Comparison of ENCODE assay signal across 15 cellular contexts in the genomic region with DNA sequence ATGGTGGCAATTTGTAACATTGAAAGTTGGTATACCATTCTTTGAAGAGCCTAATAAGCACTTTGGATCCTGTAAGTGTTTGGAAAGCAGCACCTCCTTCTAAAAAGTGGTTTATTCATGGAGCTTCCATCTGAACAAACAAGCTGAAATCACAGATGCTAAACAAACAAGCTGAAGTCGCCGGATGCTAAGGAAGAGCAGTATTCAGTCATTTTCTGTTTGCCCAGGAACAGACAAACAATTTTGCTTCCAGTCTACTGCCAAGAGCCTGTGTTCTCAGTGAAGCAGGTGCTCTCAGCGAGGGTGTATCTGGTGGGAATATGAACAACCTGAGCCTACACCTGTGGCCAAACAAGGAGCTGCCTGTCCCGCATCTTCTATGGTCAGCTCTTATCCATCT. TPM values are rescaled to one million over a fixed set of nuclear protein-coding genes. Genes with fewer than 3 reads are reported as not detected.
DNase-seq lines count a peak whose midpoint lies in the region; ATAC-seq and TF ChIP-seq lines count a peak whose summit lies in the region.
"Had no signal": no experiment of that assay in that cellular context is flagged by ENCODE, and none has a peak within 500 bp of the region (broad histone marks: within the 10 kb centered on the region; RNA-seq: fewer than 3 reads in every experiment).

No MANE protein-coding gene starts in this region.

- no peak overlapping the region for H3K27ac ChIP-seq in left lung
- H3K27ac ChIP-seq: RWPE1, testis had no signal

- peak; percentile 46 for DNase-seq in DMS79 treated with DMSO at 0.1 percent for 48 hours (lab: John Stamatoyannopoulos, UW)
- peak; percentile 81 for DNase-seq in NCI-H187 treated with DMSO at 0.1 percent for 48 hours (lab: John Stamatoyannopoulos, UW)
- DNase-seq in NCI-H69 (lab: John Stamatoyannopoulos, UW): peak; percentile 94
- no peak for DNase-seq in sciatic nerve (ENCODE audit: low spot score)
- DNase-seq in left lung: no peak
- DNase-seq in activated CD4-positive, alpha-beta T cell treated with anti-CD3 and anti-CD28 coated beads for 36 hours: no peak
- no peak for DNase-seq in amygdala (lab: John Stamatoyannopoulos, UW)
- DNase-seq: activated naive CD8-positive, alpha-beta T cell treated with anti-CD3 and anti-CD28 coated beads, Interleukin-2, amount 50 U/mL, for 24 hours; Kasumi-1; nucleus accumbens; stimulated activated CD4-positive, alpha-beta T cell treated with anti-CD3 and anti-CD28 coated beads, Interleukin-15, amount 100 ng/mL, for 24 hours; testis had no signal

- CTCF ChIA-PET in activated CD4-positive, alpha-beta T cell treated with anti-CD3 and anti-CD28 coated beads for 36 hours (lab: Charles Lee): interaction anchor here (0.7 to 1.0 kb wide), 2 partner anchors 152 to 203 kb away, joined by 3 read pairs; no protein-coding TSS in a partner anchor

- no peaks in the 10 kb centered on the region for H3K9me3 ChIP-seq in left lung
- H3K9me3 ChIP-seq: testis had no signal

- no peak for TF ChIP-seq CTCF in left lung (IDR thresholded peaks at IDR 0.05)

- H3K4me1 ChIP-seq in left lung: no peaks in the 10 kb centered on the region
- H3K4me1 ChIP-seq: testis had no signal

- no peaks in the 10 kb centered on the region for H3K27me3 ChIP-seq in left lung
- H3K27me3 ChIP-seq: testis had no signal

- no peaks in the 10 kb centered on the region for H3K36me3 ChIP-seq in left lung

- H3K4me1 Mint-ChIP-seq in activated CD4-positive, alpha-beta T cell treated with anti-CD3 and anti-CD28 coated beads for 36 hours: no peaks in the 10 kb centered on the region
- H3K4me1 Mint-ChIP-seq: activated naive CD8-positive, alpha-beta T cell treated with anti-CD3 and anti-CD28 coated beads, Interleukin-2, amount 50 U/mL, for 24 hours; activated T-helper 17 cell treated with anti-CD3 and anti-CD28 coated beads, Interleukin-2, amount 50 U/mL, for 72 hours had no signal

- intact Hi-C loops in sciatic nerve (cut with DNase I) (no loop called here), left lung (cut with DNase I) (no loop called here)
- intact Hi-C loops in activated CD4-positive, alpha-beta T cell treated with anti-CD3 and anti-CD28 coated beads for 36 hours (cut with DNase I, micrococcal nuclease): no loop called here

- no peak overlapping the region for H3K4me3 ChIP-seq in left lung
- H3K4me3 ChIP-seq: testis had no signal

- H3K27ac Mint-ChIP-seq in activated CD4-positive, alpha-beta T cell treated with anti-CD3 and anti-CD28 coated beads for 36 hours: no peak overlapping the region
- H3K27ac Mint-ChIP-seq: activated naive CD8-positive, alpha-beta T cell treated with anti-CD3 and anti-CD28 coated beads, Interleukin-2, amount 50 U/mL, for 24 hours; activated T-helper 17 cell treated with anti-CD3 and anti-CD28 coated beads, Interleukin-2, amount 50 U/mL, for 72 hours had no signal

- ATAC-seq in sciatic nerve: peak; percentile 52
- no peak for ATAC-seq in left lung
- ATAC-seq in activated CD4-positive, alpha-beta T cell treated with anti-CD3 and anti-CD28 coated beads for 36 hours: no peak
- ATAC-seq: activated naive CD8-positive, alpha-beta T cell treated with anti-CD3 and anti-CD28 coated beads, Interleukin-2, amount 50 U/mL, for 24 hours; activated T-helper 17 cell treated with anti-CD3 and anti-CD28 coated beads, Interleukin-2, amount 50 U/mL, for 72 hours had no signal

- no peak overlapping the region for H3K4me3 Mint-ChIP-seq in activated CD4-positive, alpha-beta T cell treated with anti-CD3 and anti-CD28 coated beads for 36 hours
- H3K4me3 Mint-ChIP-seq: activated naive CD8-positive, alpha-beta T cell treated with anti-CD3 and anti-CD28 coated beads, Interleukin-2, amount 50 U/mL, for 24 hours; activated T-helper 17 cell treated with anti-CD3 and anti-CD28 coated beads, Interleukin-2, amount 50 U/mL, for 72 hours had no signal

- no peaks in the 10 kb centered on the region for H3K9me3 Mint-ChIP-seq in activated CD4-positive, alpha-beta T cell treated with anti-CD3 and anti-CD28 coated beads for 36 hours (ENCODE audit: low read depth)
- H3K9me3 Mint-ChIP-seq: activated naive CD8-positive, alpha-beta T cell treated with anti-CD3 and anti-CD28 coated beads, Interleukin-2, amount 50 U/mL, for 24 hours; activated T-helper 17 cell treated with anti-CD3 and anti-CD28 coated beads, Interleukin-2, amount 50 U/mL, for 72 hours had no signal

- no peaks in the 10 kb centered on the region for H3K36me3 Mint-ChIP-seq in activated CD4-positive, alpha-beta T cell treated with anti-CD3 and anti-CD28 coated beads for 36 hours (ENCODE audit: low read depth)

- POLR2A ChIA-PET in activated CD4-positive, alpha-beta T cell treated with anti-CD3 and anti-CD28 coated beads for 36 hours (lab: Charles Lee): no interaction called here

- H3K27me3 Mint-ChIP-seq in activated CD4-positive, alpha-beta T cell treated with anti-CD3 and anti-CD28 coated beads for 36 hours: peaks cover 2% of the 10 kb centered on the region
- H3K27me3 Mint-ChIP-seq: activated naive CD8-positive, alpha-beta T cell treated with anti-CD3 and anti-CD28 coated beads, Interleukin-2, amount 50 U/mL, for 24 hours had no signal

RNA-seq across cellular contexts. Expression of a gene that starts 6.3 kb away (rescaled TPM):
- 182 TPM for total RNA-seq in sciatic nerve
- 1 to 10 TPM in 1 of 2 donors, under 1 TPM in 1; 0.73 to 2.3 TPM for total RNA-seq in left lung
- not detected for total RNA-seq in activated CD4-positive, alpha-beta T cell treated with anti-CD3 and anti-CD28 coated beads for 36 hours
- total RNA-seq: bronchial epithelial cell had no signal

RNA-seq across cellular contexts. Expression of a gene that starts 37.4 kb away (rescaled TPM):
- total RNA-seq in sciatic nerve: 33.6 TPM
- 10 to 100 TPM; 25.3 to 31.2 TPM for total RNA-seq in left lung
- 10 to 100 TPM; 41.7 to 45.7 TPM for total RNA-seq in activated CD4-positive, alpha-beta T cell treated with anti-CD3 and anti-CD28 coated beads for 36 hours

Comparison
In these comparisons a context has a peak if more than half of its experiments do, and no peak if none do; other contexts are left out.
1. DNase-seq: peak in DMS79 treated with DMSO at 0.1 percent for 48 hours (single experiment), NCI-H187 treated with DMSO at 0.1 percent for 48 hours (single experiment) and NCI-H69 (single experiment); none in sciatic nerve (single experiment), left lung (0 of 2), activated CD4-positive, alpha-beta T cell treated with anti-CD3 and anti-CD28 coated beads for 36 hours (single experiment) and amygdala (0 of 56).
2. RNA of a gene that starts 6.3 kb away (total RNA-seq): 182 TPM in sciatic nerve (single experiment); 0.73 to 2.3 TPM in left lung and not detected in activated CD4-positive, alpha-beta T cell treated with anti-CD3 and anti-CD28 coated beads for 36 hours; every median in the first group is over 10 times any median in the second.